Comparison of ENCODE assay signal across 1 cellular context in the genomic region with DNA sequence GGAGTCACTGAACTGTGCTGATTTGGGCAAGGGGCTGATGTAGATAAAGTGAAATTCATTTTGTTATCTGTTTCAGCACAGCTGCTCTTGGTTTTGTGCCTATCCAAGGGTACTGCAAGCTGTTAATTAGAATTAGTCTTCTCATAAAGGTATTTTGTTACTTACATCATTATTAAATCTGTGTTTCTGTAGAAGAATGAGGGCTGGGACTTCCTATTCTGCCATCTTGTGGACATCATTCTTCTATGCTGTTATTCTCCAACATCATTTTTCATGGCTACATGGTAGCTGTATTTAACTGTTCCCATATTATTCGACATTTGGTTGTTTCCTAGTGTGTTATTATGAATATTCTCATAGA.
A peak's percentile ranks its signal among the peaks of the same experiment; 100 is the strongest.
TF ChIP-seq lines count a peak whose summit lies in the region.

No MANE protein-coding gene starts in this region.

TF ChIP-seq in K562, 482 proteins besides CTCF, POLR2A, EP300 and RAD21 (continued from another document):
- TF ChIP-seq SOX6 (IDR thresholded peaks at IDR 0.05) (peak; percentile 59), ZNF347 (CRISPR knock-in tag; IDR thresholded peaks at IDR 0.05; ENCODE audit: low read depth) (no peak), ZSCAN29 (IDR thresholded peaks at IDR 0.05) (no peak), JUND (IDR thresholded peaks at IDR 0.05; ENCODE audit: borderline replicate concordance, low read depth, low read length) (0 out of 2 replicates have a peak, but pooled peaks have one; percentile 8), JUND (tag; IDR thresholded peaks at IDR 0.05; ENCODE audit: borderline replicate concordance, low read depth, low read length) (no peak; the same call in 2 of the 3 replicates), SMAD4 (CRISPR knock-in tag; conservative IDR thresholded peaks at IDR 0.05) (0 out of 2 replicates have a peak, but pooled peaks have one; percentile 17), KDM1A (IDR thresholded peaks at IDR 0.05) (peak in 1 of 2 experiments; percentile 58; a peak in 2 of 4 replicates), HDAC2 (IDR thresholded peaks at IDR 0.05) (peak; percentile 46; the same call in 1 of the 2 replicates), EP400 (IDR thresholded peaks at IDR 0.05) (0 out of 2 replicates have a peak, but pooled peaks have one; percentile 11), POLR2G (IDR thresholded peaks at IDR 0.05; ENCODE audit: low read depth, low read length) (no peak), DPF2 (IDR thresholded peaks at IDR 0.05) (peak; percentile 23; the same call in 1 of the 2 replicates), ADNP (tag; IDR thresholded peaks at IDR 0.05) (peak; percentile 32; the same call in 1 of the 2 replicates), ARID1B (IDR thresholded peaks at IDR 0.05) (peak; percentile 45), NBN (IDR thresholded peaks at IDR 0.05; ENCODE audit: low read depth) (peak; percentile 62), TAL1 (IDR thresholded peaks at IDR 0.05) (peak; percentile 39), TCFL5 (CRISPR knock-in tag; conservative IDR thresholded peaks at IDR 0.05) (no peak), ZNF75A (CRISPR knock-in tag; IDR thresholded peaks at IDR 0.05) (no peak), CBFA2T3 (IDR thresholded peaks at IDR 0.05) (peak; percentile 49), FOXK2 (conservative IDR thresholded peaks at IDR 0.05 in 1 of 2, IDR thresholded peaks at IDR 0.05 in 1 of 2; ENCODE audit: low read depth in 2 of 2) (0 out of 4 replicates have a peak, but pooled peaks of 1 of the 2 experiments have one; percentile 18), RB1 (IDR thresholded peaks at IDR 0.05; ENCODE audit: low read depth) (0 out of 2 replicates have a peak, but pooled peaks have one; percentile 10), TEAD4 (IDR thresholded peaks at IDR 0.05; ENCODE audit: low read length) (peak; percentile 51; the same call in 1 of the 2 replicates), TEAD4 (CRISPR knock-in tag; IDR thresholded peaks at IDR 0.05; ENCODE audit: borderline replicate concordance) (no peak), SRF (CRISPR knock-in tag; IDR thresholded peaks at IDR 0.05) (peak in 1 of 2 experiments; percentile 8; a peak in 1 of 4 replicates), RCOR1 (IDR thresholded peaks at IDR 0.05; ENCODE audit: borderline replicate concordance in 1 of 2, low read depth in 2 of 2, low read length in 2 of 2) (peak in 1 of 2 experiments; percentile 77; a peak in 2 of 4 replicates)
- TF ChIP-seq, protein P1, sequence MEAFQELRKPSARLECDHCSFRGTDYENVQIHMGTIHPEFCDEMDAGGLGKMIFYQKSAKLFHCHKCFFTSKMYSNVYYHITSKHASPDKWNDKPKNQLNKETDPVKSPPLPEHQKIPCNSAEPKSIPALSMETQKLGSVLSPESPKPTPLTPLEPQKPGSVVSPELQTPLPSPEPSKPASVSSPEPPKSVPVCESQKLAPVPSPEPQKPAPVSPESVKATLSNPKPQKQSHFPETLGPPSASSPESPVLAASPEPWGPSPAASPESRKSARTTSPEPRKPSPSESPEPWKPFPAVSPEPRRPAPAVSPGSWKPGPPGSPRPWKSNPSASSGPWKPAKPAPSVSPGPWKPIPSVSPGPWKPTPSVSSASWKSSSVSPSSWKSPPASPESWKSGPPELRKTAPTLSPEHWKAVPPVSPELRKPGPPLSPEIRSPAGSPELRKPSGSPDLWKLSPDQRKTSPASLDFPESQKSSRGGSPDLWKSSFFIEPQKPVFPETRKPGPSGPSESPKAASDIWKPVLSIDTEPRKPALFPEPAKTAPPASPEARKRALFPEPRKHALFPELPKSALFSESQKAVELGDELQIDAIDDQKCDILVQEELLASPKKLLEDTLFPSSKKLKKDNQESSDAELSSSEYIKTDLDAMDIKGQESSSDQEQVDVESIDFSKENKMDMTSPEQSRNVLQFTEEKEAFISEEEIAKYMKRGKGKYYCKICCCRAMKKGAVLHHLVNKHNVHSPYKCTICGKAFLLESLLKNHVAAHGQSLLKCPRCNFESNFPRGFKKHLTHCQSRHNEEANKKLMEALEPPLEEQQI (IDR thresholded peaks at IDR 0.05) = 0 out of 2 replicates have a peak, but pooled peaks have one; percentile 22
- TF ChIP-seq, protein P2, sequence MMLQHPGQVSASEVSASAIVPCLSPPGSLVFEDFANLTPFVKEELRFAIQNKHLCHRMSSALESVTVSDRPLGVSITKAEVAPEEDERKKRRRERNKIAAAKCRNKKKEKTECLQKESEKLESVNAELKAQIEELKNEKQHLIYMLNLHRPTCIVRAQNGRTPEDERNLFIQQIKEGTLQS (IDR thresholded peaks at IDR 0.05) = peak; percentile 24; the same call in 1 of the 2 replicates
- TF ChIP-seq, protein P2 (CRISPR knock-in tag; conservative IDR thresholded peaks at IDR 0.05) = no peak; the same call in 1 of the 2 replicates
- TF ChIP-seq, protein P3, sequence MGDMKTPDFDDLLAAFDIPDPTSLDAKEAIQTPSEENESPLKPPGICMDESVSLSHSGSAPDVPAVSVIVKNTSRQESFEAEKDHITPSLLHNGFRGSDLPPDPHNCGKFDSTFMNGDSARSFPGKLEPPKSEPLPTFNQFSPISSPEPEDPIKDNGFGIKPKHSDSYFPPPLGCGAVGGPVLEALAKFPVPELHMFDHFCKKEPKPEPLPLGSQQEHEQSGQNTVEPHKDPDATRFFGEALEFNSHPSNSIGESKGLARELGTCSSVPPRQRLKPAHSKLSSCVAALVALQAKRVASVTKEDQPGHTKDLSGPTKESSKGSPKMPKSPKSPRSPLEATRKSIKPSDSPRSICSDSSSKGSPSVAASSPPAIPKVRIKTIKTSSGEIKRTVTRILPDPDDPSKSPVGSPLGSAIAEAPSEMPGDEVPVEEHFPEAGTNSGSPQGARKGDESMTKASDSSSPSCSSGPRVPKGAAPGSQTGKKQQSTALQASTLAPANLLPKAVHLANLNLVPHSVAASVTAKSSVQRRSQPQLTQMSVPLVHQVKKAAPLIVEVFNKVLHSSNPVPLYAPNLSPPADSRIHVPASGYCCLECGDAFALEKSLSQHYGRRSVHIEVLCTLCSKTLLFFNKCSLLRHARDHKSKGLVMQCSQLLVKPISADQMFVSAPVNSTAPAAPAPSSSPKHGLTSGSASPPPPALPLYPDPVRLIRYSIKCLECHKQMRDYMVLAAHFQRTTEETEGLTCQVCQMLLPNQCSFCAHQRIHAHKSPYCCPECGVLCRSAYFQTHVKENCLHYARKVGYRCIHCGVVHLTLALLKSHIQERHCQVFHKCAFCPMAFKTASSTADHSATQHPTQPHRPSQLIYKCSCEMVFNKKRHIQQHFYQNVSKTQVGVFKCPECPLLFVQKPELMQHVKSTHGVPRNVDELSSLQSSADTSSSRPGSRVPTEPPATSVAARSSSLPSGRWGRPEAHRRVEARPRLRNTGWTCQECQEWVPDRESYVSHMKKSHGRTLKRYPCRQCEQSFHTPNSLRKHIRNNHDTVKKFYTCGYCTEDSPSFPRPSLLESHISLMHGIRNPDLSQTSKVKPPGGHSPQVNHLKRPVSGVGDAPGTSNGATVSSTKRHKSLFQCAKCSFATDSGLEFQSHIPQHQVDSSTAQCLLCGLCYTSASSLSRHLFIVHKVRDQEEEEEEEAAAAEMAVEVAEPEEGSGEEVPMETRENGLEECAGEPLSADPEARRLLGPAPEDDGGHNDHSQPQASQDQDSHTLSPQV (IDR thresholded peaks at IDR 0.05) = peak; percentile 44; the same call in 1 of the 2 replicates
- TF ChIP-seq, protein P4, sequence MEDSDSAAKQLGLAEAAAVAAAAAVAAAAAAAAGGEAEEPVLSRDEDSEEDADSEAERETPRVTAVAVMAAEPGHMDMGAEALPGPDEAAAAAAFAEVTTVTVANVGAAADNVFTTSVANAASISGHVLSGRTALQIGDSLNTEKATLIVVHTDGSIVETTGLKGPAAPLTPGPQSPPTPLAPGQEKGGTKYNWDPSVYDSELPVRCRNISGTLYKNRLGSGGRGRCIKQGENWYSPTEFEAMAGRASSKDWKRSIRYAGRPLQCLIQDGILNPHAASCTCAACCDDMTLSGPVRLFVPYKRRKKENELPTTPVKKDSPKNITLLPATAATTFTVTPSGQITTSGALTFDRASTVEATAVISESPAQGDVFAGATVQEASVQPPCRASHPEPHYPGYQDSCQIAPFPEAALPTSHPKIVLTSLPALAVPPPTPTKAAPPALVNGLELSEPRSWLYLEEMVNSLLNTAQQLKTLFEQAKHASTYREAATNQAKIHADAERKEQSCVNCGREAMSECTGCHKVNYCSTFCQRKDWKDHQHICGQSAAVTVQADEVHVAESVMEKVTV (CRISPR knock-in tag; IDR thresholded peaks at IDR 0.05) = peak; percentile 73
- TF ChIP-seq, protein P5, sequence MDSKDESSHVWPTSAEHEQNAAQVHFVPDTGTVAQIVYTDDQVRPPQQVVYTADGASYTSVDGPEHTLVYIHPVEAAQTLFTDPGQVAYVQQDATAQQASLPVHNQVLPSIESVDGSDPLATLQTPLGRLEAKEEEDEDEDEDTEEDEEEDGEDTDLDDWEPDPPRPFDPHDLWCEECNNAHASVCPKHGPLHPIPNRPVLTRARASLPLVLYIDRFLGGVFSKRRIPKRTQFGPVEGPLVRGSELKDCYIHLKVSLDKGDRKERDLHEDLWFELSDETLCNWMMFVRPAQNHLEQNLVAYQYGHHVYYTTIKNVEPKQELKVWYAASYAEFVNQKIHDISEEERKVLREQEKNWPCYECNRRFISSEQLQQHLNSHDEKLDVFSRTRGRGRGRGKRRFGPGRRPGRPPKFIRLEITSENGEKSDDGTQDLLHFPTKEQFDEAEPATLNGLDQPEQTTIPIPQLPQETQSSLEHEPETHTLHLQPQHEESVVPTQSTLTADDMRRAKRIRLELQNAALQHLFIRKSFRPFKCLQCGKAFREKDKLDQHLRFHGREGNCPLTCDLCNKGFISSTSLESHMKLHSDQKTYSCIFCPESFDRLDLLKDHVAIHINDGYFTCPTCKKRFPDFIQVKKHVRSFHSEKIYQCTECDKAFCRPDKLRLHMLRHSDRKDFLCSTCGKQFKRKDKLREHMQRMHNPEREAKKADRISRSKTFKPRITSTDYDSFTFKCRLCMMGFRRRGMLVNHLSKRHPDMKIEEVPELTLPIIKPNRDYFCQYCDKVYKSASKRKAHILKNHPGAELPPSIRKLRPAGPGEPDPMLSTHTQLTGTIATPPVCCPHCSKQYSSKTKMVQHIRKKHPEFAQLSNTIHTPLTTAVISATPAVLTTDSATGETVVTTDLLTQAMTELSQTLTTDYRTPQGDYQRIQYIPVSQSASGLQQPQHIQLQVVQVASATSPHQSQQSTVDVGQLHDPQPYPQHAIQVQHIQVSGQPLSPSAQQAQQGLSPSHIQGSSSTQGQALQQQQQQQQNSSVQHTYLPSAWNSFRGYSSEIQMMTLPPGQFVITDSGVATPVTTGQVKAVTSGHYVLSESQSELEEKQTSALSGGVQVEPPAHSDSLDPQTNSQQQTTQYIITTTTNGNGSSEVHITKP (IDR thresholded peaks at IDR 0.05; ENCODE audit: partially characterized antibody) = peak; percentile 9
